Comparison of ENCODE assay signal across 1 cellular context in the genomic region with DNA sequence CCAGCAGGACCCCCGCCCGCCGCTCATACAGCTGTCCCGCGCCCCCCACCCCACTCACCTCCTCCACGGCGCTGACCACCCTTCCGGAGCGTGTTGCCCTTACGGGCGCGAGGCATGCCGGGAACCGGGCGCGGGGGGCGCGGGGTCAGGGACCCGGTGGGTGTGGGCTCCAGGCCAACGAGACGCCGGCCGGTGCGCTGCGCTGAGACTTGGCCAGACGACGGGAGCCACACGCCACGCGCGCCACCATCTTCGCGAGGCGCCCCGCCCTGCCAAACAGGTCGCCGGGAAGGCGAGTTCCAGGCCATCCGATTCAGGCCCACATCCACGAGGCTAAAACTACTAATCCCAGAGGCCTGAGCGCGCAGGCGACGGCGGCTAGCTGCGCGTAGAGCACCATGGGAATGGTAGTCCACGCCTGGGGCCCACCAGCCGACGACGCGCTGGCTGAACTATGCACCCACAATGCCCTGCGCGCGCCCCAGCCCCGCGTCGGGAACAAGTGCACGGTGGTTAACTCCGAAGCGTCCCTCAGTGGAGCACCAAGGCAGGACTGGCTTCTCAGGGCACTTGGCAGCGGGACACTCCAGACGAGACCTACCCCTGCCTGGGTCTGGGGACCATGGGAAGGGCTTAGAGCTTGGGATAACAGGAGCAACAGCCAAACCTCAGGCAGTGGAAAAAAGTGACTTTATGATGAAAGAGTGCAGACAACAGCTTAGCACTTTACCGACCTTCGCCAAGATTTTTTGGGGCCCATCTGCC.
TF ChIP-seq lines count a peak whose summit lies in the region.

A gene with protein sequence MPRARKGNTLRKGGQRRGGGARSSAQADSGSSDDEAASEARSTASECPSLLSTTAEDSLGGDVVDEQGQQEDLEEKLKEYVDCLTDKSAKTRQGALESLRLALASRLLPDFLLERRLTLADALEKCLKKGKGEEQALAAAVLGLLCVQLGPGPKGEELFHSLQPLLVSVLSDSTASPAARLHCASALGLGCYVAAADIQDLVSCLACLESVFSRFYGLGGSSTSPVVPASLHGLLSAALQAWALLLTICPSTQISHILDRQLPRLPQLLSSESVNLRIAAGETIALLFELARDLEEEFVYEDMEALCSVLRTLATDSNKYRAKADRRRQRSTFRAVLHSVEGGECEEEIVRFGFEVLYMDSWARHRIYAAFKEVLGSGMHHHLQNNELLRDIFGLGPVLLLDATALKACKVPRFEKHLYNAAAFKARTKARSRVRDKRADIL (minus strand): TSS at position 271 of the 765 bp plus-strand sequence. CDS start 155 bp downstream, at position 116.

TF ChIP-seq in HepG2, 621 proteins besides CTCF, POLR2A, EP300 and RAD21 (continued from another document and continues in another):
- TF ChIP-seq, protein P1, sequence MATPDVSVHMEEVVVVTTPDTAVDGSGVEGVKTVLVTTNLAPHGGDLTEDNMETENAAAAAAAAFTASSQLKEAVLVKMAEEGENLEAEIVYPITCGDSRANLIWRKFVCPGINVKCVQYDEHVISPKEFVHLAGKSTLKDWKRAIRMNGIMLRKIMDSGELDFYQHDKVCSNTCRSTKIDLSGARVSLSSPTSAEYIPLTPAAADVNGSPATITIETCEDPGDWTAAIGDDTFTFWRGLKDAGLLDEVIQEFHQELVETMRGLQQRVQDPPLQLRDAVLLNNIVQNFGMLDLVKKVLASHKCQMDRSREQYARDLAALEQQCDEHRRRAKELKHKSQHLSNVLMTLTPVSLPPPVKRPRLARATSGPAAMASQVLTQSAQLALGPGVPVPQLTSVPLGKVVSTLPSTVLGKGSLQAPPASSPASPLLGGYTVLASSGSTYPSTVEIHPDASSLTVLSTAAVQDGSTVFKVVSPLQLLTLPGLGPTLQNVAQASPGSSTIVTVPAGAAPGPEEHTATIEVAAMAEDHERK (CRISPR knock-in tag; IDR thresholded peaks at IDR 0.05; ENCODE audit: low read depth) = peak; percentile 93
- TF ChIP-seq SIN3B (IDR thresholded peaks at IDR 0.05; ENCODE audit: low read length) (peak; percentile 49; the same call in 1 of the 2 replicates), ZNF556 (CRISPR knock-in tag; IDR thresholded peaks at IDR 0.05; ENCODE audit: borderline replicate concordance) (0 out of 2 replicates have a peak, but pooled peaks have one; percentile 49), PHF5A (CRISPR knock-in tag; IDR thresholded peaks at IDR 0.05; ENCODE audit: low read depth, unreplicated experiment) (no peak), LCORL (IDR thresholded peaks at IDR 0.05) (no peak), LCORL (CRISPR knock-in tag; IDR thresholded peaks at IDR 0.05) (no peak; the same call in 1 of the 2 replicates), MTF2 (CRISPR knock-in tag; IDR thresholded peaks at IDR 0.05; ENCODE audit: borderline replicate concordance) (no peak), SP1 (IDR thresholded peaks at IDR 0.05) (no peak), SP1 (CRISPR knock-in tag; IDR thresholded peaks at IDR 0.05) (peak; percentile 96), ZNF557 (CRISPR knock-in tag; IDR thresholded peaks at IDR 0.05) (no peak), KDM3A (CRISPR knock-in tag; IDR thresholded peaks at IDR 0.05; ENCODE audit: low read depth) (peak; percentile 72; the same call in 1 of the 2 replicates), MIXL1 (CRISPR knock-in tag; IDR thresholded peaks at IDR 0.05) (0 out of 2 replicates have a peak, but pooled peaks have one; percentile 35), ZNF589 (CRISPR knock-in tag; conservative IDR thresholded peaks at IDR 0.05) (peak; percentile 66; the same call in 1 of the 2 replicates), ZNF652 (CRISPR knock-in tag; IDR thresholded peaks at IDR 0.05; ENCODE audit: borderline replicate concordance, low read depth) (peak; percentile 89), ATF7-NPFF (CRISPR knock-in tag; IDR thresholded peaks at IDR 0.05; ENCODE audit: low read depth) (peak; percentile 63; the same call in 1 of the 2 replicates), GLI4 (CRISPR knock-in tag; IDR thresholded peaks at IDR 0.05; ENCODE audit: borderline replicate concordance) (no peak), ZNF713 (CRISPR knock-in tag; IDR thresholded peaks at IDR 0.05) (0 out of 2 replicates have a peak, but pooled peaks have one; percentile 52), CBX5 (CRISPR knock-in tag; IDR thresholded peaks at IDR 0.05; ENCODE audit: borderline replicate concordance) (peak; percentile 51; the same call in 1 of the 2 replicates), ZNF615 (CRISPR knock-in tag; IDR thresholded peaks at IDR 0.05; ENCODE audit: borderline replicate concordance) (no peak), ZNF564 (CRISPR knock-in tag; IDR thresholded peaks at IDR 0.05) (peak; percentile 87), CREM (IDR thresholded peaks at IDR 0.05) (peak; percentile 100), CREM (CRISPR knock-in tag; IDR thresholded peaks at IDR 0.05) (peak; percentile 65), ZKSCAN5 (CRISPR knock-in tag; IDR thresholded peaks at IDR 0.05) (0 out of 2 replicates have a peak, but pooled peaks have one; percentile 38), RELA (CRISPR knock-in tag; IDR thresholded peaks at IDR 0.05) (no peak), TCF12 (IDR thresholded peaks at IDR 0.05) (no peak), TCF12 (CRISPR knock-in tag; IDR thresholded peaks at IDR 0.05) (no peak), MTF1 (CRISPR knock-in tag; IDR thresholded peaks at IDR 0.05) (no peak)
- TF ChIP-seq, protein P2, sequence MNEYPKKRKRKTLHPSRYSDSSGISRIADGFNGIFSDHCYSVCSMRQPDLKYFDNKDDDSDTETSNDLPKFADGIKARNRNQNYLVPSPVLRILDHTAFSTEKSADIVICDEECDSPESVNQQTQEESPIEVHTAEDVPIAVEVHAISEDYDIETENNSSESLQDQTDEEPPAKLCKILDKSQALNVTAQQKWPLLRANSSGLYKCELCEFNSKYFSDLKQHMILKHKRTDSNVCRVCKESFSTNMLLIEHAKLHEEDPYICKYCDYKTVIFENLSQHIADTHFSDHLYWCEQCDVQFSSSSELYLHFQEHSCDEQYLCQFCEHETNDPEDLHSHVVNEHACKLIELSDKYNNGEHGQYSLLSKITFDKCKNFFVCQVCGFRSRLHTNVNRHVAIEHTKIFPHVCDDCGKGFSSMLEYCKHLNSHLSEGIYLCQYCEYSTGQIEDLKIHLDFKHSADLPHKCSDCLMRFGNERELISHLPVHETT (CRISPR knock-in tag; conservative IDR thresholded peaks at IDR 0.05) = peak; percentile 67; the same call in 1 of the 2 replicates
- TF ChIP-seq, protein P3, sequence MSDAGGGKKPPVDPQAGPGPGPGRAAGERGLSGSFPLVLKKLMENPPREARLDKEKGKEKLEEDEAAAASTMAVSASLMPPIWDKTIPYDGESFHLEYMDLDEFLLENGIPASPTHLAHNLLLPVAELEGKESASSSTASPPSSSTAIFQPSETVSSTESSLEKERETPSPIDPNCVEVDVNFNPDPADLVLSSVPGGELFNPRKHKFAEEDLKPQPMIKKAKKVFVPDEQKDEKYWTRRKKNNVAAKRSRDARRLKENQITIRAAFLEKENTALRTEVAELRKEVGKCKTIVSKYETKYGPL (CRISPR knock-in tag; IDR thresholded peaks at IDR 0.05) = no peak
- TF ChIP-seq, protein P4, sequence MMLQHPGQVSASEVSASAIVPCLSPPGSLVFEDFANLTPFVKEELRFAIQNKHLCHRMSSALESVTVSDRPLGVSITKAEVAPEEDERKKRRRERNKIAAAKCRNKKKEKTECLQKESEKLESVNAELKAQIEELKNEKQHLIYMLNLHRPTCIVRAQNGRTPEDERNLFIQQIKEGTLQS (CRISPR knock-in tag; IDR thresholded peaks at IDR 0.05) = no peak
- TF ChIP-seq, protein P5, sequence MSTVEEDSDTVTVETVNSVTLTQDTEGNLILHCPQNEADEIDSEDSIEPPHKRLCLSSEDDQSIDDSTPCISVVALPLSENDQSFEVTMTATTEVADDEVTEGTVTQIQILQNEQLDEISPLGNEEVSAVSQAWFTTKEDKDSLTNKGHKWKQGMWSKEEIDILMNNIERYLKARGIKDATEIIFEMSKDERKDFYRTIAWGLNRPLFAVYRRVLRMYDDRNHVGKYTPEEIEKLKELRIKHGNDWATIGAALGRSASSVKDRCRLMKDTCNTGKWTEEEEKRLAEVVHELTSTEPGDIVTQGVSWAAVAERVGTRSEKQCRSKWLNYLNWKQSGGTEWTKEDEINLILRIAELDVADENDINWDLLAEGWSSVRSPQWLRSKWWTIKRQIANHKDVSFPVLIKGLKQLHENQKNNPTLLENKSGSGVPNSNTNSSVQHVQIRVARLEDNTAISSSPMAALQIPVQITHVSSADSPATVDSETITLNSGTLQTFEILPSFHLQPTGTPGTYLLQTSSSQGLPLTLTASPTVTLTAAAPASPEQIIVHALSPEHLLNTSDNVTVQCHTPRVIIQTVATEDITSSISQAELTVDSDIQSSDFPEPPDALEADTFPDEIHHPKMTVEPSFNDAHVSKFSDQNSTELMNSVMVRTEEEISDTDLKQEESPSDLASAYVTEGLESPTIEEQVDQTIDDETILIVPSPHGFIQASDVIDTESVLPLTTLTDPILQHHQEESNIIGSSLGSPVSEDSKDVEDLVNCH (CRISPR knock-in tag; IDR thresholded peaks at IDR 0.05) = 0 out of 2 replicates have a peak, but pooled peaks have one; percentile 39
- TF ChIP-seq, protein P6, sequence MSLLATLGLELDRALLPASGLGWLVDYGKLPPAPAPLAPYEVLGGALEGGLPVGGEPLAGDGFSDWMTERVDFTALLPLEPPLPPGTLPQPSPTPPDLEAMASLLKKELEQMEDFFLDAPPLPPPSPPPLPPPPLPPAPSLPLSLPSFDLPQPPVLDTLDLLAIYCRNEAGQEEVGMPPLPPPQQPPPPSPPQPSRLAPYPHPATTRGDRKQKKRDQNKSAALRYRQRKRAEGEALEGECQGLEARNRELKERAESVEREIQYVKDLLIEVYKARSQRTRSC (CRISPR knock-in tag; IDR thresholded peaks at IDR 0.05; ENCODE audit: low read depth) = no peak
- TF ChIP-seq, protein P7, sequence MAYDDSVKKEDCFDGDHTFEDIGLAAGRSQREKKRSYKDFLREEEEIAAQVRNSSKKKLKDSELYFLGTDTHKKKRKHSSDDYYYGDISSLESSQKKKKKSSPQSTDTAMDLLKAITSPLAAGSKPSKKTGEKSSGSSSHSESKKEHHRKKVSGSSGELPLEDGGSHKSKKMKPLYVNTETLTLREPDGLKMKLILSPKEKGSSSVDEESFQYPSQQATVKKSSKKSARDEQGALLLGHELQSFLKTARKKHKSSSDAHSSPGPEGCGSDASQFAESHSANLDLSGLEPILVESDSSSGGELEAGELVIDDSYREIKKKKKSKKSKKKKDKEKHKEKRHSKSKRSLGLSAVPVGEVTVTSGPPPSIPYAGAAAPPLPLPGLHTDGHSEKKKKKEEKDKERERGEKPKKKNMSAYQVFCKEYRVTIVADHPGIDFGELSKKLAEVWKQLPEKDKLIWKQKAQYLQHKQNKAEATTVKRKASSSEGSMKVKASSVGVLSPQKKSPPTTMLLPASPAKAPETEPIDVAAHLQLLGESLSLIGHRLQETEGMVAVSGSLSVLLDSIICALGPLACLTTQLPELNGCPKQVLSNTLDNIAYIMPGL (CRISPR knock-in tag; IDR thresholded peaks at IDR 0.05; ENCODE audit: borderline replicate concordance in 1 of 2, low read depth in 1 of 2) = no peak; a peak in 2 of 4 replicates
- TF ChIP-seq, protein P8, sequence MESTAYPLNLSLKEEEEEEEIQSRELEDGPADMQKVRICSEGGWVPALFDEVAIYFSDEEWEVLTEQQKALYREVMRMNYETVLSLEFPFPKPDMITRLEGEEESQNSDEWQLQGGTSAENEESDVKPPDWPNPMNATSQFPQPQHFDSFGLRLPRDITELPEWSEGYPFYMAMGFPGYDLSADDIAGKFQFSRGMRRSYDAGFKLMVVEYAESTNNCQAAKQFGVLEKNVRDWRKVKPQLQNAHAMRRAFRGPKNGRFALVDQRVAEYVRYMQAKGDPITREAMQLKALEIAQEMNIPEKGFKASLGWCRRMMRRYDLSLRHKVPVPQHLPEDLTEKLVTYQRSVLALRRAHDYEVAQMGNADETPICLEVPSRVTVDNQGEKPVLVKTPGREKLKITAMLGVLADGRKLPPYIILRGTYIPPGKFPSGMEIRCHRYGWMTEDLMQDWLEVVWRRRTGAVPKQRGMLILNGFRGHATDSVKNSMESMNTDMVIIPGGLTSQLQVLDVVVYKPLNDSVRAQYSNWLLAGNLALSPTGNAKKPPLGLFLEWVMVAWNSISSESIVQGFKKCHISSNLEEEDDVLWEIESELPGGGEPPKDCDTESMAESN (CRISPR knock-in tag; conservative IDR thresholded peaks at IDR 0.05) = 0 out of 2 replicates have a peak, but pooled peaks have one; percentile 68
- TF ChIP-seq, protein P9, sequence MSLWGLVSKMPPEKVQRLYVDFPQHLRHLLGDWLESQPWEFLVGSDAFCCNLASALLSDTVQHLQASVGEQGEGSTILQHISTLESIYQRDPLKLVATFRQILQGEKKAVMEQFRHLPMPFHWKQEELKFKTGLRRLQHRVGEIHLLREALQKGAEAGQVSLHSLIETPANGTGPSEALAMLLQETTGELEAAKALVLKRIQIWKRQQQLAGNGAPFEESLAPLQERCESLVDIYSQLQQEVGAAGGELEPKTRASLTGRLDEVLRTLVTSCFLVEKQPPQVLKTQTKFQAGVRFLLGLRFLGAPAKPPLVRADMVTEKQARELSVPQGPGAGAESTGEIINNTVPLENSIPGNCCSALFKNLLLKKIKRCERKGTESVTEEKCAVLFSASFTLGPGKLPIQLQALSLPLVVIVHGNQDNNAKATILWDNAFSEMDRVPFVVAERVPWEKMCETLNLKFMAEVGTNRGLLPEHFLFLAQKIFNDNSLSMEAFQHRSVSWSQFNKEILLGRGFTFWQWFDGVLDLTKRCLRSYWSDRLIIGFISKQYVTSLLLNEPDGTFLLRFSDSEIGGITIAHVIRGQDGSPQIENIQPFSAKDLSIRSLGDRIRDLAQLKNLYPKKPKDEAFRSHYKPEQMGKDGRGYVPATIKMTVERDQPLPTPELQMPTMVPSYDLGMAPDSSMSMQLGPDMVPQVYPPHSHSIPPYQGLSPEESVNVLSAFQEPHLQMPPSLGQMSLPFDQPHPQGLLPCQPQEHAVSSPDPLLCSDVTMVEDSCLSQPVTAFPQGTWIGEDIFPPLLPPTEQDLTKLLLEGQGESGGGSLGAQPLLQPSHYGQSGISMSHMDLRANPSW (CRISPR knock-in tag; IDR thresholded peaks at IDR 0.05; ENCODE audit: borderline replicate concordance) = no peak
- TF ChIP-seq, protein P10, sequence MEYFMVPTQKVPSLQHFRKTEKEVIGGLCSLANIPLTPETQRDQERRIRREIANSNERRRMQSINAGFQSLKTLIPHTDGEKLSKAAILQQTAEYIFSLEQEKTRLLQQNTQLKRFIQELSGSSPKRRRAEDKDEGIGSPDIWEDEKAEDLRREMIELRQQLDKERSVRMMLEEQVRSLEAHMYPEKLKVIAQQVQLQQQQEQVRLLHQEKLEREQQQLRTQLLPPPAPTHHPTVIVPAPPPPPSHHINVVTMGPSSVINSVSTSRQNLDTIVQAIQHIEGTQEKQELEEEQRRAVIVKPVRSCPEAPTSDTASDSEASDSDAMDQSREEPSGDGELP (IDR thresholded peaks at IDR 0.05; ENCODE audit: borderline replicate concordance, low read depth) = peak; percentile 51; the same call in 1 of the 2 replicates
- TF ChIP-seq, protein P11, sequence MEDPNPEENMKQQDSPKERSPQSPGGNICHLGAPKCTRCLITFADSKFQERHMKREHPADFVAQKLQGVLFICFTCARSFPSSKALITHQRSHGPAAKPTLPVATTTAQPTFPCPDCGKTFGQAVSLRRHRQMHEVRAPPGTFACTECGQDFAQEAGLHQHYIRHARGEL (CRISPR knock-in tag; IDR thresholded peaks at IDR 0.05) = 0 out of 2 replicates have a peak, but pooled peaks have one; percentile 77
